Comparison of ENCODE assay signal across 19 cellular contexts in the genomic region with DNA sequence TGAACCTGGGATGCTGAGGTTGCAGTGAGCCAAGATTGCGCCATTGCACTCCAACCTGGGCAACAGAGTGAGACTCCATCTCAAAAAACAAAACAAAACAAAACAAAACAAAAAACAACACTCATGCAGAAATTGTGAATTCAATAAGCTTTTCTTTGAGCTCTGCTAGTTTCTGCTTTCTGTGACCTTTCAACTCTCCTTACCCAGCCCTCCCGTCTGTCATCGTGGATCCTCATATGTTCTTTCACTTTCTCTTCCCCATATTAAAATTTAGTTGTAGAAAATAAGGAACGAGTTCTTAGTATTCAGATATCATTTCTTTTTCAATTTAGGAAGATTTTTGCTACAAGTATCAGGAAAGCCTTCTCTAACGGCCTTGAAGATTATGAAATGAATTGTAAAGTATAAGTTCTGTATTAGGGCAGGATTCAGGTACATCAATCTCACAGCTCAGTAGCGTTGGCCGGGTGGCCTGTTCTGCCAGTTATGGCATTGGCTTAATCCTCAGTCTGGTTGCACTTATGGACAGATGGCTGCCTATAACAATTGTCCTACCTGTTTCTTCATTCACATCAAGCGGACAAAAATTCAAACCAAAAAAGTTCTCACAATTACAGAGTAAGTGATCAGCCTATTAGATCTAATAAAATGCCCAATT.
DNase-seq lines count a peak whose midpoint lies in the region; ATAC-seq and TF ChIP-seq lines count a peak whose summit lies in the region.
"Had no signal": no experiment of that assay in that cellular context is flagged by ENCODE, and none has a peak within 500 bp of the region (broad histone marks: within the 10 kb centered on the region; RNA-seq: fewer than 3 reads in every experiment).

No MANE protein-coding gene starts in this region.

- H3K36me3 ChIP-seq in MM.1S (replicated peaks; ENCODE audit: insufficient read depth, low read length), result no peaks in the 10 kb centered on the region

- H3K9ac ChIP-seq in MM.1S (ENCODE audit: low read length), result no peak overlapping the region

- no peaks in the 10 kb centered on the region for H3F3A ChIP-seq in MM.1S (ENCODE audit: insufficient read depth, low read length)

- H3K4me2 ChIP-seq in MM.1S (ENCODE audit: low read depth, low read length), result peak overlapping the region; percentile 45; the same call in 1 of the 2 replicates

- no peaks in the 10 kb centered on the region for H3K27me3 ChIP-seq in MM.1S (replicated peaks; ENCODE audit: insufficient read depth, low read length)

- no peaks in the 10 kb centered on the region for H3K9me2 ChIP-seq in MM.1S (replicated peaks; ENCODE audit: insufficient read depth, low read length)

- peak; percentile 30 for DNase-seq in MM.1S
- DNase-seq in NOMO-1 treated with dmso at 0.1 percent for 144 hours (lab: John Stamatoyannopoulos, UW; ENCODE audit: unreplicated experiment), result peak; percentile 66
- no peak for DNase-seq in left lobe of liver (ENCODE audit: low spot score)
- no peak for DNase-seq in left colon
- no peak for DNase-seq in RKO (ENCODE audit: low spot score)
- DNase-seq in activated CD4-positive, alpha-beta memory T cell treated with anti-CD3 and anti-CD28 coated beads for 36 hours, result no peak
- no peak for DNase-seq in NCI-H146 (lab: John Stamatoyannopoulos, UW)
- DNase-seq: C1 segment of cervical spinal cord, Calu3, DMS53, GOT3, KG1, NCI-H1417, NCI-H2171, NCI-H446, SIG-M5, T-helper 17 cell had no signal

- POLR2A ChIA-PET in activated CD4-positive, alpha-beta memory T cell treated with anti-CD3 and anti-CD28 coated beads for 36 hours (lab: Charles Lee), result no interaction called here

- H3K27me3 Mint-ChIP-seq in activated CD4-positive, alpha-beta memory T cell treated with anti-CD3 and anti-CD28 coated beads for 36 hours, result no peaks in the 10 kb centered on the region
- H3K27me3 Mint-ChIP-seq: T-helper 17 cell had no signal

- intact Hi-C loops in left colon (cut with DNase I, micrococcal nuclease), result no loop called here
- intact Hi-C loops in activated CD4-positive, alpha-beta memory T cell treated with anti-CD3 and anti-CD28 coated beads for 36 hours (cut with micrococcal nuclease), result no loop called here

- H3K79me2 ChIP-seq in MM.1S (ENCODE audit: low read length), result no peaks in the 10 kb centered on the region

- H3K9me3 Mint-ChIP-seq in activated CD4-positive, alpha-beta memory T cell treated with anti-CD3 and anti-CD28 coated beads for 36 hours, result no peaks in the 10 kb centered on the region

- H2AFZ ChIP-seq in MM.1S (ENCODE audit: low read length), result peak overlapping the region; percentile 78

- H3K4me1 Mint-ChIP-seq in activated CD4-positive, alpha-beta memory T cell treated with anti-CD3 and anti-CD28 coated beads for 36 hours (ENCODE audit: low read depth), result no peaks in the 10 kb centered on the region
- H3K4me1 Mint-ChIP-seq: T-helper 17 cell had no signal

- H4K20me1 ChIP-seq in MM.1S (ENCODE audit: insufficient read depth, low read length), result no peaks in the 10 kb centered on the region

- H3K27ac Mint-ChIP-seq in activated CD4-positive, alpha-beta memory T cell treated with anti-CD3 and anti-CD28 coated beads for 36 hours, result no peak overlapping the region
- H3K27ac Mint-ChIP-seq: T-helper 17 cell had no signal

- peak overlapping the region; percentile 48 for H3K4me3 ChIP-seq in MM.1S (ENCODE audit: low read length)

- CTCF ChIA-PET in activated CD4-positive, alpha-beta memory T cell treated with anti-CD3 and anti-CD28 coated beads for 36 hours (lab: Charles Lee), result no interaction called here

- no peaks in the 10 kb centered on the region for H3K9me3 ChIP-seq in MM.1S (replicated peaks; ENCODE audit: insufficient read depth, low read length)

- H3K4me3 Mint-ChIP-seq in activated CD4-positive, alpha-beta memory T cell treated with anti-CD3 and anti-CD28 coated beads for 36 hours, result no peak overlapping the region
- H3K4me3 Mint-ChIP-seq: T-helper 17 cell had no signal

- no peak overlapping the region for H3K27ac ChIP-seq in MM.1S (ENCODE audit: low read length)

- H3K4me1 ChIP-seq in MM.1S (ENCODE audit: low read length), result no peaks in the 10 kb centered on the region

- no peaks in the 10 kb centered on the region for H3K36me3 Mint-ChIP-seq in activated CD4-positive, alpha-beta memory T cell treated with anti-CD3 and anti-CD28 coated beads for 36 hours

- ATAC-seq in GM18520 (IDR thresholded peaks at IDR 0.05; ENCODE audit: unreplicated experiment) (peak; percentile 45), left lobe of liver (peak; percentile 49), left colon (no peak)
- ATAC-seq: HepG2, T-helper 17 cell had no signal

- TF ChIP-seq CTCF in MM.1S (IDR thresholded peaks at IDR 0.05; ENCODE audit: low read length), result no peak

Comparison
In these comparisons a context has a peak if more than half of its experiments do, and no peak if none do; other contexts are left out.
1. DNase-seq: peak in MM.1S (single experiment) and NOMO-1 treated with dmso at 0.1 percent for 144 hours (single experiment); none in left lobe of liver (single experiment), left colon (0 of 2), RKO (single experiment), activated CD4-positive, alpha-beta memory T cell treated with anti-CD3 and anti-CD28 coated beads for 36 hours (single experiment) and NCI-H146 (single experiment).